Comparison of ENCODE assay signal across 37 cellular contexts in the genomic region with DNA sequence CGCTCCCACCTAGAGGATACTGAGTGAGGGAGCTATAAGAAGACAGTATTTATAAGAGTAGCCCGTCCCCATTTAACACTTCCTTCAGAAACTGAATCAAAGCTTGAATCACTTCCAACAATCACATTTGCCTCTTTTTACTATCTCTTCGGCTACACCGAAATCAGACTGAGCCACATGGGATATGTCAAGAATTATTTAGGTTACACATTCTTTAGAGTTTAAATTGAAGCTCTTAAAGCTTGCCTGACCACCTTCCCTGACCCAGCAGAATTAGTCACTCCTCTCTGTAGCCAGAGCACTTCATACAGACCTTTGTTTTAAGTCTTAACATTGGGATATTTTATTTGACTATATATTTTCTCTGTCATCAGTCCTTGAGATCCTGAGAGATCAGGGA.
DNase-seq lines count a peak whose midpoint lies in the region; ATAC-seq and TF ChIP-seq lines count a peak whose summit lies in the region.
"Had no signal": no experiment of that assay in that cellular context is flagged by ENCODE, and none has a peak within 500 bp of the region (broad histone marks: within the 10 kb centered on the region; RNA-seq: fewer than 3 reads in every experiment).

No MANE protein-coding gene starts in this region.

- H3K9me3 Mint-ChIP-seq in WTC11, result peaks cover 21% of the 10 kb centered on the region

- H3K79me2 ChIP-seq in GM23248 (ENCODE audit: insufficient read depth), result no peaks in the 10 kb centered on the region
- no peaks in the 10 kb centered on the region for H3K79me2 ChIP-seq in SK-N-SH (ENCODE audit: insufficient read depth)
- no peaks in the 10 kb centered on the region for H3K79me2 ChIP-seq in smooth muscle cell (ENCODE audit: low read depth)

- DNase-seq in GM23248 (peak; percentile 41), SK-N-SH (no peak), fibroblast of mammary gland (ENCODE audit: low read depth) (peak; percentile 68), smooth muscle cell (lab: John Stamatoyannopoulos, UW; ENCODE audit: unreplicated experiment) (no peak), WTC11 (ENCODE audit: low spot score) (no peak)
- DNase-seq in activated CD4-positive, alpha-beta T cell treated with anti-CD3 and anti-CD28 coated beads, Interleukin-2, amount 50 U/mL, for 4 hours, result no peak
- DNase-seq: activated CD4-positive, alpha-beta T cell treated with anti-CD3 and anti-CD28 coated beads for 48 hours; activated CD8-positive, alpha-beta memory T cell treated with anti-CD3 and anti-CD28 coated beads for 24 hours; activated T-cell treated with anti-CD3 and anti-CD28 coated beads for 4 hours; amniotic stem cell; Caco-2; colonic mucosa; effector CD4-positive, alpha-beta T cell; heart right ventricle; HFFc6; Karpas-422; kidney glomerular epithelial cell; naive B cell; NCI-H1436 treated with DMSO at 0.1 percent for 48 hours; NCI-H2107; NCI-H446; NCI-H748 treated with DMSO at 0.1 percent for 48 hours; occipital lobe; SHP77; sigmoid colon; stimulated activated CD4-positive, alpha-beta T cell treated with anti-CD3 and anti-CD28 coated beads, Interleukin-15, amount 100 ng/mL, for 24 hours; trophoblast cell had no signal

- H3K27ac ChIP-seq in GM23248 (no peak overlapping the region), SK-N-SH (ENCODE audit: low read depth in 2 of 2, low read length in 1 of 2) (no peak overlapping the region), smooth muscle cell (ENCODE audit: low read depth) (peak overlapping the region; percentile 13)
- H3K27ac ChIP-seq: C4-2B, colonic mucosa, epithelial cell of prostate, heart right ventricle, sigmoid colon, VCaP had no signal

- in situ Hi-C loops in GM23248 (cut with MboI), result no loop called here

- CTCF ChIA-PET in SK-N-SH (lab: Yijun Ruan, JAX), result interaction anchor here (1.0 to 1.6 kb wide), 2 partner anchors 165 to 437 kb away, joined by 3 to 4 read pairs; no protein-coding TSS in a partner anchor
- CTCF ChIA-PET in WTC11 (lab: Charles Lee), result no interaction called here

- no peaks in the 10 kb centered on the region for H3K36me3 ChIP-seq in GM23248 (ENCODE audit: low read depth)
- H3K36me3 ChIP-seq in SK-N-SH (replicated peaks in 1 of 2; ENCODE audit: control insufficient read depth in 1 of 2, insufficient read depth in 2 of 2, low read length in 1 of 2), result no peaks in the 10 kb centered on the region
- H3K36me3 ChIP-seq in smooth muscle cell (ENCODE audit: low read depth), result no peaks in the 10 kb centered on the region
- H3K36me3 ChIP-seq: colonic mucosa, heart right ventricle, sigmoid colon had no signal

- H3K9me2 ChIP-seq in GM23248 (ENCODE audit: insufficient read depth) (no peaks in the 10 kb centered on the region), SK-N-SH (no peaks in the 10 kb centered on the region)

- H3K4me1 ChIP-seq in GM23248 (ENCODE audit: insufficient read depth) (peaks cover 10% of the 10 kb centered on the region), SK-N-SH (ENCODE audit: control insufficient read depth in 1 of 2, insufficient read depth in 2 of 2, low read depth in 1 of 2, low read length in 1 of 2) (no peaks in the 10 kb centered on the region; a peak in 1 of 4 replicates), smooth muscle cell (ENCODE audit: low read depth) (no peaks in the 10 kb centered on the region)
- H3K4me1 ChIP-seq: Caco-2, colonic mucosa, sigmoid colon had no signal

- no peak overlapping the region for H3K27ac Mint-ChIP-seq in WTC11
- H3K27ac Mint-ChIP-seq: activated naive CD4-positive, alpha-beta T cell treated with anti-CD3 and anti-CD28 coated beads, Interleukin-2, amount 50 U/mL, for 24 hours; GM23338; HFFc6; mesothelial cell of epicardium; naive B cell; stimulated activated effector memory CD8-positive, alpha-beta T cell treated with anti-CD3 and anti-CD28 coated beads, Interleukin-12 subunit alpha, Interleukin-12 subunit beta, amount 100 ng/mL, for 72 hours; T-helper 2 cell treated with Interferon-gamma antibody and Interleukin-4, amounts not matched to agents 5 μg/mL and 100 μg/mL, for 36 hours had no signal

- peaks cover 4% of the 10 kb centered on the region; the same call in 1 of the 2 replicates for H3K36me3 Mint-ChIP-seq in WTC11
- H3K36me3 Mint-ChIP-seq: activated naive CD4-positive, alpha-beta T cell treated with anti-CD3 and anti-CD28 coated beads, Interleukin-2, amount 50 U/mL, for 24 hours; mesothelial cell of epicardium; naive B cell; stimulated activated effector memory CD8-positive, alpha-beta T cell treated with anti-CD3 and anti-CD28 coated beads, Interleukin-12 subunit alpha, Interleukin-12 subunit beta, amount 100 ng/mL, for 72 hours had no signal

- TF ChIP-seq EP300 in SK-N-SH (IDR thresholded peaks at IDR 0.05; ENCODE audit: borderline replicate concordance in 1 of 2, low read depth in 1 of 2, low read length in 1 of 2), result no peak

- ATAC-seq in WTC11, result no peak
- no peak for ATAC-seq in HG03045 (IDR thresholded peaks at IDR 0.05; ENCODE audit: unreplicated experiment)
- ATAC-seq: GM23338; heart right ventricle; HepG2; stimulated activated effector memory CD8-positive, alpha-beta T cell treated with anti-CD3 and anti-CD28 coated beads, Interleukin-12 subunit alpha, Interleukin-12 subunit beta, amount 100 ng/mL, for 72 hours had no signal

- WGBS in GM23248 (ENCODE audit: low coverage in 1 of 2, low lambda C conversion rate in 2 of 2, missing lambda C conversion rate in 2 of 2), 2 experiments, result 40% methylated on average over 4 of the region's 4 CpGs
- WGBS in SK-N-SH (ENCODE audit: low lambda C conversion rate), result 19% methylated on average over 4 of the region's 4 CpGs
- WGBS in smooth muscle cell (ENCODE audit: low lambda C conversion rate), result 42% methylated on average over 4 of the region's 4 CpGs

- H3K9ac ChIP-seq in GM23248, result no peak overlapping the region
- H3K9ac ChIP-seq in SK-N-SH, result no peak overlapping the region
- H3K9ac ChIP-seq in smooth muscle cell (ENCODE audit: low read depth), result no peak overlapping the region

- peaks cover 6% of the 10 kb centered on the region for H3K27me3 Mint-ChIP-seq in WTC11 (ENCODE audit: low read depth)

- H3K4me3 ChIP-seq in GM23248, result no peak overlapping the region
- H3K4me3 ChIP-seq in SK-N-SH (ENCODE audit: low read depth in 2 of 2, low read length in 1 of 2), result no peak overlapping the region
- no peak overlapping the region for H3K4me3 ChIP-seq in fibroblast of mammary gland (ENCODE audit: control insufficient read depth, low read depth, low read length)
- no peak overlapping the region for H3K4me3 ChIP-seq in smooth muscle cell
- H3K4me3 ChIP-seq: colonic mucosa, GM23338, heart right ventricle, sigmoid colon had no signal

- H4K20me1 ChIP-seq in GM23248 (ENCODE audit: insufficient read depth) (no peaks in the 10 kb centered on the region), SK-N-SH (ENCODE audit: insufficient read depth) (no peaks in the 10 kb centered on the region), smooth muscle cell (ENCODE audit: low read depth) (no peaks in the 10 kb centered on the region)

- POLR2A ChIA-PET in SK-N-SH (lab: Yijun Ruan, JAX) (no interaction called here), WTC11 (lab: Charles Lee) (no interaction called here)

- H2AFZ ChIP-seq in GM23248 (no peak overlapping the region), SK-N-SH (ENCODE audit: low read depth) (no peak overlapping the region), smooth muscle cell (ENCODE audit: low read depth) (no peak overlapping the region)
- H2AFZ ChIP-seq: GM23338 had no signal

- no peaks in the 10 kb centered on the region for H3K4me1 Mint-ChIP-seq in WTC11
- H3K4me1 Mint-ChIP-seq: activated naive CD4-positive, alpha-beta T cell treated with anti-CD3 and anti-CD28 coated beads, Interleukin-2, amount 50 U/mL, for 24 hours; GM23338; naive B cell; stimulated activated effector memory CD8-positive, alpha-beta T cell treated with anti-CD3 and anti-CD28 coated beads, Interleukin-12 subunit alpha, Interleukin-12 subunit beta, amount 100 ng/mL, for 72 hours had no signal

- H3K27me3 ChIP-seq in GM23248 (replicated peaks; ENCODE audit: insufficient read depth) (no peaks in the 10 kb centered on the region), SK-N-SH (ENCODE audit: insufficient read depth) (peaks cover 6% of the 10 kb centered on the region; the same call in 1 of the 2 replicates), smooth muscle cell (ENCODE audit: low read depth) (no peaks in the 10 kb centered on the region)
- H3K27me3 ChIP-seq: colonic mucosa, sigmoid colon had no signal

- H3K4me3 Mint-ChIP-seq in WTC11, result no peak overlapping the region
- H3K4me3 Mint-ChIP-seq: activated naive CD4-positive, alpha-beta T cell treated with anti-CD3 and anti-CD28 coated beads, Interleukin-2, amount 50 U/mL, for 24 hours; GM23338; HFFc6; mesothelial cell of epicardium; stimulated activated effector memory CD8-positive, alpha-beta T cell treated with anti-CD3 and anti-CD28 coated beads, Interleukin-12 subunit alpha, Interleukin-12 subunit beta, amount 100 ng/mL, for 72 hours; T-helper 2 cell treated with Interferon-gamma antibody and Interleukin-4, amounts not matched to agents 5 μg/mL and 100 μg/mL, for 36 hours had no signal

- H3F3A ChIP-seq in GM23248 (ENCODE audit: insufficient read depth) (no peaks in the 10 kb centered on the region; the same call in 1 of the 2 replicates), SK-N-SH (replicated peaks; ENCODE audit: insufficient read depth) (no peaks in the 10 kb centered on the region), smooth muscle cell (ENCODE audit: low read depth) (no peaks in the 10 kb centered on the region)

- TF ChIP-seq RAD21 in SK-N-SH (IDR thresholded peaks at IDR 0.05; ENCODE audit: low read length), result no peak

- TF ChIP-seq CTCF in SK-N-SH (IDR thresholded peaks at IDR 0.05) (no peak), fibroblast of mammary gland (conservative IDR thresholded peaks at IDR 0.05; ENCODE audit: control insufficient read depth, insufficient read depth, low read depth, low read length) (no peak), smooth muscle cell (IDR thresholded peaks at IDR 0.05; ENCODE audit: borderline replicate concordance, insufficient read depth, poor library complexity, severe bottlenecking) (no peak), WTC11 (IDR thresholded peaks at IDR 0.05) (no peak)

- H3K4me2 ChIP-seq in GM23248 (ENCODE audit: unreplicated experiment), result peak overlapping the region; percentile 10
- H3K4me2 ChIP-seq in SK-N-SH, result no peak overlapping the region
- peak overlapping the region; percentile 18 for H3K4me2 ChIP-seq in smooth muscle cell
- H3K4me2 ChIP-seq: GM23338 had no signal

- H3K9me3 ChIP-seq in GM23248 (ENCODE audit: low read depth), result no peaks in the 10 kb centered on the region
- H3K9me3 ChIP-seq in SK-N-SH, result no peaks in the 10 kb centered on the region
- H3K9me3 ChIP-seq in smooth muscle cell (replicated peaks; ENCODE audit: low read depth), result no peaks in the 10 kb centered on the region
- H3K9me3 ChIP-seq: colonic mucosa had no signal

Comparison
In these comparisons a context has a peak if more than half of its experiments do, and no peak if none do; other contexts are left out.
1. DNase-seq: peak in GM23248 (single experiment) and fibroblast of mammary gland (single experiment); none in SK-N-SH (single experiment), smooth muscle cell (single experiment), WTC11 (single experiment) and activated CD4-positive, alpha-beta T cell treated with anti-CD3 and anti-CD28 coated beads, Interleukin-2, amount 50 U/mL, for 4 hours (0 of 2).